Comparison of ENCODE assay signal across 1 cellular context in the genomic region with DNA sequence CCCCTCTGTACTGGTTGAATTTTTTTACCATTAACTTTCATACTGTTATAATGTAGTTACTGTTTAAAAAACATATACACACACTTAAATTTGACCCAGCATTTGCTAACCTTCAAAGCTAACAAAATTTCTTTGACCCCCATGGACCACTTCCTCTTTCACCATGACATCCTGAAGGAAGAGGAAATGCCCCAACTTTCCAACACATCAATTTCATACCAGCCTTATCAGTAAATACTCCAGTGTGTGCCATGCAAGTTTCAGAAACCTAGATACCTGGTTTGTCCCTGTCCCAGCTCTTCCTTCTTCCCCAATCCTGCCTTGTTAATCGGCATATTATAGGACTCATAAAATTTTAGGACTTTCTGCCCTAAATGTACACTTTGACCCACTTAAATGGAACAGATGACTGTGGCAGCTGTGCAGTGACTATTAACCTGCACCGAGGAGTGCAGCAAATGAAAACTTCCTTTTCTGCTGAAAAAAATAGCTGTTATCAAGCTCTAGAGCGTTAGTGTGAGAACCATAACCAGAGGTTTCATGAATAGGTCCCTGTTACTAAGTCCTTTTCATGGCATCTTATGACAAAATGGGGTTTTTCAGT.
TF ChIP-seq lines count a peak whose summit lies in the region.

No MANE protein-coding gene starts in this region.

TF ChIP-seq in K562, 482 proteins besides CTCF, POLR2A, EP300 and RAD21:
- TF ChIP-seq SPI1 (IDR thresholded peaks at IDR 0.05; ENCODE audit: borderline replicate concordance, low read depth, low read length) (peak; percentile 88), RBM14 (IDR thresholded peaks at IDR 0.05; ENCODE audit: borderline replicate concordance, insufficient read depth, low read depth, low read length) (no peak), ZNF23 (CRISPR knock-in tag; IDR thresholded peaks at IDR 0.05) (no peak)
